Comparison of ENCODE assay signal across 1 cellular context in genomic region chr19:35955881-35956634, GRCh38.
TF ChIP-seq lines count a peak whose summit lies in the region.

No MANE protein-coding gene starts in this region.

TF ChIP-seq in H1, 55 proteins besides CTCF, POLR2A, EP300 and RAD21:
- TF ChIP-seq SIRT6 (IDR thresholded peaks at IDR 0.05; ENCODE audit: low read length): no peak
- TF ChIP-seq BCL11A (IDR thresholded peaks at IDR 0.05; ENCODE audit: low read depth in 2 of 2, low read length in 2 of 2): no peak
- no peak for TF ChIP-seq KDM4A (IDR thresholded peaks at IDR 0.05; ENCODE audit: low read depth, low read length, severe bottlenecking)
- TF ChIP-seq SRF (IDR thresholded peaks at IDR 0.05; ENCODE audit: low read depth, low read length): no peak
- no peak for TF ChIP-seq RXRA (IDR thresholded peaks at IDR 0.05; ENCODE audit: insufficient read depth, low read depth, low read length)
- no peak for TF ChIP-seq PHF8 (conservative IDR thresholded peaks at IDR 0.05; ENCODE audit: low read depth, low read length)
- TF ChIP-seq RBBP5 (IDR thresholded peaks at IDR 0.05; ENCODE audit: borderline replicate concordance, low read depth, low read length): no peak
- TF ChIP-seq MAFK (IDR thresholded peaks at IDR 0.05; ENCODE audit: low read depth, low read length): no peak
